14 cellular contexts compared by ENCODE assay signal in the genomic region with DNA sequence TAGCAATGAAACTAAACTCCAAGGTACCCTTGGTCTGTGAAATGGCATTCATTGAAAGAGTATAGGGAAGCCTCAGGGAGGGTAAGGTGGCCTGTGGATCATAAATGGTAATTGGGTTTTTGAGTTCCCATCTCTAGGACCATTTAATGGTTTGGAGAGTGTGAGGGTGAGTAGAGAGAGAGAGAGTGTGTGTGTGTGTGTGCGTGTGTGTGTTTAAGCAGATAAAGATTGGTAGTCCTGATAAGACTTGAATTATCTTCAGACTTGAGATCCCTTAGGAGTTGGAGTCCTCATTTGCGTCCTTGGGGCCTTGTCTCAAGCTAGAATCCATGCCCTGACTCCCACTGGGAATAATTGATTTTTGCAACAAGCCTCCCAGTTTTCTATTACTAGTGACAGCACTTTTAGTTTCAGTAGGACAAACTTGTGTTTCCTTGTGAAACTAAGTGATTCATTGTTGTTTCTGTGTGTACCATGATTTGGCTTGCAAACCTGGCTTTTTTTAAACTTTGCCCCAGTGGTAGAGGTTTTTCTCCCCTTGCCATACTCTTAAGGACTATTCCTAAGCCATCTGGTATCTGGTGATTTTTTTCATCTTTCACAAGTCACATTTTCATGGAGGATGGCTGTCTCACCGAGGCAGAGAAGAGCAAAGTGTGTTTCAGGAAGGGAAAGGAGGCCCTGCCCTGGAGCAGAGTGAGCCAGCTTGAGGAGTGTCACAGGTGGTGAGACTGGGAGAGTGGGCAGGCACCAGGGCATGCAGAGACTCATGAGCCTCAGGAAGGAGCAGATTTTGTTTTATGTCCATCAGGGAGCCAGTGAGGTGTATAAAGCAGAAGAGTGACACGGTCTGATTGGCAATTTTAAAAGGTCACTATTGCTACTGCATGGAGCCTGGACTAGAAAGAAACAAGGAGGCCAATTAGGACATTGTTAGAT. TPM values are rescaled to one million over a fixed set of nuclear protein-coding genes. Genes with fewer than 3 reads are reported as not detected.
A peak's percentile ranks its signal among the peaks of the same experiment; 100 is the strongest.
DNase-seq lines count a peak whose midpoint lies in the region; ATAC-seq lines count a peak whose summit lies in the region.
"Had no signal": no experiment of that assay in that cellular context is flagged by ENCODE, and none has a peak within 500 bp of the region (broad histone marks: within the 10 kb centered on the region; RNA-seq: fewer than 3 reads in every experiment).

No MANE protein-coding gene starts in this region.

- peaks cover 95% of the 10 kb centered on the region for H3K36me3 Mint-ChIP-seq in activated T-helper 17 cell treated with anti-CD3 and anti-CD28 coated beads, Interleukin-2, amount 50 U/mL, for 72 hours (ENCODE audit: low read depth)

- no peak overlapping the region for H4K5ac ChIP-seq in mesendoderm (ENCODE audit: low read length)

- H3K79me1 ChIP-seq in mesendoderm (ENCODE audit: low read length): no peaks in the 10 kb centered on the region

- H3K56ac ChIP-seq in mesendoderm (ENCODE audit: low read length): no peak overlapping the region

- H3K27ac ChIP-seq in mesendoderm (ENCODE audit: low read depth, low read length): no peak overlapping the region
- H3K27ac ChIP-seq: 22Rv1 had no signal

- peak; percentile 13 for DNase-seq in DMS 273 (lab: John Stamatoyannopoulos, UW; ENCODE audit: unreplicated experiment)
- DNase-seq in DMS 273 treated with DMSO at 0.1 percent for 48 hours (lab: John Stamatoyannopoulos, UW): no peak
- DNase-seq in mesendoderm: peak; percentile 15
- no peak for DNase-seq in SHP77 (lab: John Stamatoyannopoulos, UW)
- DNase-seq in superior temporal gyrus (ENCODE audit: extremely low spot score): no peak
- DNase-seq in HPDE6-E6E7 (ENCODE audit: extremely low spot score): no peak
- DNase-seq: adrenal gland; CD4-positive, alpha-beta memory T cell; NCI-H510A treated with DMSO at 0.1 percent for 48 hours had no signal

- ATAC-seq in GM21786 (IDR thresholded peaks at IDR 0.05; ENCODE audit: unreplicated experiment): peak; percentile 71
- ATAC-seq in activated T-helper 17 cell treated with anti-CD3 and anti-CD28 coated beads, Interleukin-2, amount 50 U/mL, for 72 hours (replicated peaks): peak; percentile 56
- ATAC-seq: activated CD4-positive, CD25-positive, alpha-beta regulatory T cell treated with anti-CD3 and anti-CD28 coated beads, Interleukin-2, amount 50 U/mL, for 24 hours had no signal

- no peak overlapping the region for H3K18ac ChIP-seq in mesendoderm (ENCODE audit: low read length)

- H3K4me2 ChIP-seq in mesendoderm (ENCODE audit: low read length): no peak overlapping the region

- H3K27me3 ChIP-seq in mesendoderm (ENCODE audit: insufficient read depth, low read length, poor library complexity): no peaks in the 10 kb centered on the region
- H3K27me3 ChIP-seq: adrenal gland had no signal

- H3K4me1 Mint-ChIP-seq in activated T-helper 17 cell treated with anti-CD3 and anti-CD28 coated beads, Interleukin-2, amount 50 U/mL, for 72 hours: peaks cover 12% of the 10 kb centered on the region

- H4K8ac ChIP-seq in mesendoderm (ENCODE audit: low read depth, low read length): no peak overlapping the region

- no peak overlapping the region for H2BK120ac ChIP-seq in mesendoderm (ENCODE audit: low read depth, low read length)

- WGBS in mesendoderm (ENCODE audit: extremely low coverage, insufficient coverage, low lambda C conversion rate): no CpG with 5 or more reads among the region's 4 CpGs

- H3K27ac Mint-ChIP-seq in activated T-helper 17 cell treated with anti-CD3 and anti-CD28 coated beads, Interleukin-2, amount 50 U/mL, for 72 hours: peak overlapping the region; percentile 72
- H3K27ac Mint-ChIP-seq: dendritic cell treated with granulocyte-macrophage colony-stimulating factor and Interleukin-4, amounts not matched to agents 40 ng/mL and 50 ng/mL, for 4 days had no signal

- H3K36me3 ChIP-seq in mesendoderm (ENCODE audit: control insufficient read depth, insufficient read depth, low read length): no peaks in the 10 kb centered on the region

- H2BK15ac ChIP-seq in mesendoderm (replicated peaks; ENCODE audit: low read depth): no peak overlapping the region

- H3K4me3 ChIP-seq in mesendoderm (ENCODE audit: low read length): no peak overlapping the region
- H3K4me3 ChIP-seq: adrenal gland had no signal

- no peaks in the 10 kb centered on the region for H3K27me3 Mint-ChIP-seq in activated T-helper 17 cell treated with anti-CD3 and anti-CD28 coated beads, Interleukin-2, amount 50 U/mL, for 72 hours
- H3K27me3 Mint-ChIP-seq: CD4-positive, alpha-beta memory T cell; dendritic cell treated with granulocyte-macrophage colony-stimulating factor and Interleukin-4, amounts not matched to agents 40 ng/mL and 50 ng/mL, for 4 days had no signal

- H3K23ac ChIP-seq in mesendoderm (ENCODE audit: low read length): no peak overlapping the region

- no peaks in the 10 kb centered on the region for H3K9me3 Mint-ChIP-seq in activated T-helper 17 cell treated with anti-CD3 and anti-CD28 coated beads, Interleukin-2, amount 50 U/mL, for 72 hours
- H3K9me3 Mint-ChIP-seq: CD4-positive, alpha-beta memory T cell; dendritic cell treated with granulocyte-macrophage colony-stimulating factor and Interleukin-4, amounts not matched to agents 40 ng/mL and 50 ng/mL, for 4 days had no signal

- H3K9ac ChIP-seq in mesendoderm (ENCODE audit: low read length): no peak overlapping the region

- H3K4me1 ChIP-seq in mesendoderm (ENCODE audit: control insufficient read depth, low read depth, low read length): no peaks in the 10 kb centered on the region

- no peak overlapping the region for H3K4me3 Mint-ChIP-seq in activated T-helper 17 cell treated with anti-CD3 and anti-CD28 coated beads, Interleukin-2, amount 50 U/mL, for 72 hours
- H3K4me3 Mint-ChIP-seq: CD4-positive, alpha-beta memory T cell; dendritic cell treated with granulocyte-macrophage colony-stimulating factor and Interleukin-4, amounts not matched to agents 40 ng/mL and 50 ng/mL, for 4 days had no signal

- no peak overlapping the region for H3K4ac ChIP-seq in mesendoderm (ENCODE audit: low read depth, low read length)

- H2BK5ac ChIP-seq in mesendoderm (ENCODE audit: low read length): no peak overlapping the region

- H2AK5ac ChIP-seq in mesendoderm (ENCODE audit: low read length): no peak overlapping the region

- H3K79me2 ChIP-seq in mesendoderm (ENCODE audit: control insufficient read depth, insufficient read depth, low read length): no peaks in the 10 kb centered on the region

RNA-seq across cellular contexts. Expression of gene ALKBH3, which starts 26.7 kb away (rescaled TPM):
- total RNA-seq in activated T-helper 17 cell treated with anti-CD3 and anti-CD28 coated beads, Interleukin-2, amount 50 U/mL, for 72 hours: 10 to 100 TPM; 26.5 to 42.4 TPM
- 14.1 TPM for polyA plus RNA-seq in mesendoderm (2013, experiment 1 of 2)
- polyA plus RNA-seq in mesendoderm (2013, experiment 2 of 2): 14.0 TPM

RNA-seq across cellular contexts. Expression of gene C11orf96, which starts 35.1 kb away (rescaled TPM):
- under 1 TPM in 1 of 2 donors, not detected in 1; 0.26 TPM for total RNA-seq in activated T-helper 17 cell treated with anti-CD3 and anti-CD28 coated beads, Interleukin-2, amount 50 U/mL, for 72 hours
- polyA plus RNA-seq in mesendoderm (2013, experiment 1 of 2): 0.58 TPM
- polyA plus RNA-seq in mesendoderm (2013, experiment 2 of 2): 0.63 TPM
- polyA plus RNA-seq: CD4-positive, alpha-beta memory T cell had no signal

Comparison
In these comparisons a context has a peak if more than half of its experiments do, and no peak if none do; other contexts are left out.
1. DNase-seq: peak in DMS 273 (single experiment) and mesendoderm (single experiment); none in DMS 273 treated with DMSO at 0.1 percent for 48 hours (single experiment), SHP77 (0 of 2), superior temporal gyrus (single experiment) and HPDE6-E6E7 (single experiment).